In genomic region chr3:152745677-152746076, GRCh38 we compare ENCODE assay signal across 18 cellular contexts.
DNase-seq lines count a peak whose midpoint lies in the region; ATAC-seq and TF ChIP-seq lines count a peak whose summit lies in the region.
"Had no signal": no experiment of that assay in that cellular context is flagged by ENCODE, and none has a peak within 500 bp of the region (broad histone marks: within the 10 kb centered on the region; RNA-seq: fewer than 3 reads in every experiment).

No MANE protein-coding gene starts in this region.

- no peaks in the 10 kb centered on the region for H3K36me3 ChIP-seq in endodermal cell (ENCODE audit: control insufficient read depth, insufficient read depth, low read length)

- no peaks in the 10 kb centered on the region for H3K4me1 ChIP-seq in endodermal cell (ENCODE audit: control insufficient read depth, insufficient read depth, low read length)
- H3K4me1 ChIP-seq: A549 had no signal

- no peak for ATAC-seq in HG03039 (IDR thresholded peaks at IDR 0.05; ENCODE audit: unreplicated experiment)
- no peak for ATAC-seq in HG03521 (IDR thresholded peaks at IDR 0.05; ENCODE audit: unreplicated experiment)
- ATAC-seq: A549, HCT116 had no signal

- DNase-seq in ELF-1 (ENCODE audit: low read depth, low spot score) (peak; percentile 5), NCI-H526 (lab: John Stamatoyannopoulos, UW) (peak; percentile 10 to 60), endodermal cell (peak; percentile 76), iPS-NIHi11 (ENCODE audit: low spot score) (peak; percentile 7), SKM-1 treated with dmso at 0.1 percent for 144 hours (lab: John Stamatoyannopoulos, UW; ENCODE audit: unreplicated experiment) (no peak)
- no peak for DNase-seq in activated CD8-positive, alpha-beta memory T cell treated with anti-CD3 and anti-CD28 coated beads for 24 hours
- DNase-seq: AML-193; CD4-positive, alpha-beta T cell; DMS153; DMS79; GF-D8; HFFc6 had no signal

- H3K27ac ChIP-seq in endodermal cell (ENCODE audit: low read depth, low read length), result no peak overlapping the region
- H3K27ac ChIP-seq: 22Rv1, A549, C4-2B had no signal

- no peak overlapping the region for H3K9ac ChIP-seq in endodermal cell (ENCODE audit: extremely low read depth, low read length, poor library complexity, severe bottlenecking)

- H3K27ac Mint-ChIP-seq in endodermal cell, result no peak overlapping the region
- H3K27ac Mint-ChIP-seq: CD4-positive, alpha-beta T cell; HFFc6 had no signal

- peaks cover 21% of the 10 kb centered on the region for H3K9me3 Mint-ChIP-seq in endodermal cell

- H3K9me3 ChIP-seq in endodermal cell (ENCODE audit: control insufficient read depth, low read length), result peaks cover 18% of the 10 kb centered on the region
- H3K9me3 ChIP-seq: A549 had no signal

- H3K4me3 ChIP-seq in endodermal cell (ENCODE audit: low read length), result no peak overlapping the region
- H3K4me3 ChIP-seq: A549 had no signal

- H3K27me3 ChIP-seq in endodermal cell (ENCODE audit: control insufficient read depth, insufficient read depth, low read length, poor library complexity, severe bottlenecking), result no peaks in the 10 kb centered on the region

- 42 to 64% methylated on average over 1 of the region's 1 CpG for WGBS in endodermal cell (ENCODE audit: insufficient coverage in 1 of 2, insufficient read length in 1 of 2), 2 experiments

- peaks cover 11% of the 10 kb centered on the region for H3K4me1 Mint-ChIP-seq in endodermal cell

- no peaks in the 10 kb centered on the region for H3K36me3 Mint-ChIP-seq in endodermal cell (ENCODE audit: low read depth)

- no peak overlapping the region for H3K4me3 Mint-ChIP-seq in endodermal cell
- H3K4me3 Mint-ChIP-seq: CD4-positive, alpha-beta T cell; HFFc6 had no signal

- TF ChIP-seq CTCF in endodermal cell (conservative IDR thresholded peaks at IDR 0.05), result no peak

- peaks cover 14% of the 10 kb centered on the region for H3K27me3 Mint-ChIP-seq in endodermal cell (ENCODE audit: insufficient read depth)

Comparison
In these comparisons a context has a peak if more than half of its experiments do, and no peak if none do; other contexts are left out.
1. DNase-seq: peak in ELF-1 (single experiment), NCI-H526 (2 of 2), endodermal cell (single experiment) and iPS-NIHi11 (single experiment); none in SKM-1 treated with dmso at 0.1 percent for 144 hours (single experiment) and activated CD8-positive, alpha-beta memory T cell treated with anti-CD3 and anti-CD28 coated beads for 24 hours (single experiment).